ENCODE assay signal across 13 cellular contexts in the genomic region with DNA sequence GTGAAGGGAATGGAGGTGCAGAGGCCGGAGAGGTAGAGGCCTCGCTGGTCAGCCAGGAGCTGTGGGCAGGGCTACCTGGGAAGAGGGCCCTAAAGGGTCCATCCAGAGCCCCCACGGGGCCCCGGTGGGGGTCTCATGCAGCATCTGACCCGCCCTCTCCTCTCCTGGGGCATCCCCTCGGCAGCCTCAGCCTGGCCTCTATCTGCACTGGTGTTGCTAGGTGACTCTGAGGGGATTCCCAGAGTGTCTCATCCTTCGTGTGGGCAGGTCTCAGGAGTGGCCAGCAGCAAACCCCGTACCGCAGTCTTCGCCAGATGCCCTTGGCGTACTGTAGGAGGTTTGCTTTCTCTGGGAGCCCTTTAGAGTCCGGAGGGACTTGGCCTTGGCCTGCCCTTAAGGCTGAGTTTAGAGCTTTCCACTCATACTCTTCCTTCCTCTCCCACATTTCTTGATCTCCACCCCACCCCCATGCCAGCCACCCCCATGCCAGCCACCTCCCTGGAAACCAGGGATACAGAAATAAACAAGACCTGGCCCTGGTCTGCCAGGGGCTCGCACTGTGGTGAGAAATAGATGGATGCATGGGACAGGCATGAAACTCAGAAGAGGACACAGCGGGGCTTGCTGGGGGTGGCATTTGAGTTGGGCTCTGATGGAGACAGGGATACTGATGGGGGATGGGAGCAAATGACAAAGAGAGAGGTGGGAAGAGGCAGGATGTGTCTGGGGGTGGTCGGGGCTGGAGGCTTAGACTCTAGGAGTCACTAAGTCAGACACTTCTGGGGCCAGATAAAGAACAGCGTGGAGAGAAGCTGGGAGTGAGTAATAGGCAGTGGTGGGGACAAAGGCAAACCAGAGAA. TPM values are rescaled to one million over a fixed set of nuclear protein-coding genes. Genes with fewer than 3 reads are reported as not detected.
A peak's percentile ranks its signal among the peaks of the same experiment; 100 is the strongest.
DNase-seq lines count a peak whose midpoint lies in the region; ATAC-seq, FAIRE-seq and TF ChIP-seq lines count a peak whose summit lies in the region.
"Had no signal": no experiment of that assay in that cellular context is flagged by ENCODE, and none has a peak within 500 bp of the region (broad histone marks: within the 10 kb centered on the region; RNA-seq: fewer than 3 reads in every experiment).

No MANE protein-coding gene starts in this region.

- H3K9ac ChIP-seq in mammary epithelial cell (ENCODE audit: insufficient read depth, low read length) (no peak overlapping the region), keratinocyte (ENCODE audit: control insufficient read depth, extremely low read depth, insufficient read depth, low read length) (peak overlapping the region; percentile 22)

- H4K20me1 ChIP-seq in mammary epithelial cell (ENCODE audit: insufficient read depth, low read length) (no peaks in the 10 kb centered on the region), keratinocyte (ENCODE audit: control insufficient read depth, extremely low read depth, insufficient read depth, low read length) (no peaks in the 10 kb centered on the region)
- H4K20me1 ChIP-seq: BLaER1 had no signal

- H3K9me3 Mint-ChIP-seq in MCF 10A (ENCODE audit: unreplicated experiment) (no peaks in the 10 kb centered on the region), WTC11 (no peaks in the 10 kb centered on the region)

- CTCF ChIA-PET in mammary epithelial cell (lab: Charles Lee; ENCODE audit: low non-redundant PET) = interaction anchor here (0.5 kb wide), 1 partner anchor 11 kb away, joined by 10 read pairs; no protein-coding TSS in a partner anchor
- CTCF ChIA-PET in MCF 10A (lab: Yijun Ruan, JAX) = interaction anchor here (0.6 to 3.3 kb wide), 30 partner anchors 8 to 699 kb away, joined by 3 to 24 read pairs (median 6); a partner anchor contains a TSS
- CTCF ChIA-PET in WTC11 (lab: Charles Lee) = interaction anchor here (0.7 to 2.6 kb wide), 24 partner anchors 8 to 145 kb away, joined by 3 to 22 read pairs (median 6); a partner anchor contains a TSS

- H3K4me1 Mint-ChIP-seq in MCF 10A (ENCODE audit: insufficient read depth, unreplicated experiment) (peaks cover 5% of the 10 kb centered on the region), T-helper 17 cell (peaks cover 23% of the 10 kb centered on the region), WTC11 (peaks cover 8% of the 10 kb centered on the region)

- H3K27me3 Mint-ChIP-seq in MCF 10A (ENCODE audit: insufficient read depth, unreplicated experiment) = no peaks in the 10 kb centered on the region
- no peaks in the 10 kb centered on the region for H3K27me3 Mint-ChIP-seq in T-helper 17 cell
- no peaks in the 10 kb centered on the region for H3K27me3 Mint-ChIP-seq in WTC11 (ENCODE audit: low read depth)

- H3K9me3 ChIP-seq in mammary epithelial cell (replicated peaks; ENCODE audit: insufficient read depth, low read length) = no peaks in the 10 kb centered on the region
- H3K9me3 ChIP-seq in T-helper 17 cell (ENCODE audit: control insufficient read depth, low read length, poor library complexity, severe bottlenecking) = no peaks in the 10 kb centered on the region
- H3K9me3 ChIP-seq in keratinocyte (ENCODE audit: control insufficient read depth, low read depth, low read length) = no peaks in the 10 kb centered on the region
- H3K9me3 ChIP-seq in testis = no peaks in the 10 kb centered on the region
- H3K9me3 ChIP-seq: BLaER1, ovary had no signal

- in situ Hi-C loops in mammary epithelial cell (cut with MboI; ENCODE audit: low sequenced_read_pairs in 2 of 2) = no loop called here

- peaks cover 8% of the 10 kb centered on the region for H3K4me1 ChIP-seq in mammary epithelial cell (ENCODE audit: insufficient read depth, low read length)
- H3K4me1 ChIP-seq in keratinocyte (ENCODE audit: control insufficient read depth, extremely low read depth, insufficient read depth, low read length) = peaks cover 13% of the 10 kb centered on the region
- H3K4me1 ChIP-seq in testis = no peaks in the 10 kb centered on the region
- H3K4me1 ChIP-seq: BLaER1 had no signal

- H3K27me3 ChIP-seq in mammary epithelial cell (ENCODE audit: insufficient read depth, low read length) (no peaks in the 10 kb centered on the region), keratinocyte (ENCODE audit: control insufficient read depth, extremely low read depth, insufficient read depth, low read length) (no peaks in the 10 kb centered on the region), testis (no peaks in the 10 kb centered on the region)
- H3K27me3 ChIP-seq: BLaER1, ovary had no signal

- no peaks in the 10 kb centered on the region for H3K79me2 ChIP-seq in mammary epithelial cell (ENCODE audit: insufficient read depth, low read length)
- no peaks in the 10 kb centered on the region for H3K79me2 ChIP-seq in keratinocyte (ENCODE audit: control insufficient read depth, insufficient read depth, low read length)

- H3K36me3 ChIP-seq in mammary epithelial cell (ENCODE audit: insufficient read depth, low read length) = no peaks in the 10 kb centered on the region
- H3K36me3 ChIP-seq in keratinocyte (ENCODE audit: control insufficient read depth in 2 of 2, extremely low read depth in 1 of 2, insufficient read depth in 2 of 2, low read length in 2 of 2) = no peaks in the 10 kb centered on the region
- no peaks in the 10 kb centered on the region for H3K36me3 ChIP-seq in testis (ENCODE audit: low read depth, missing control alignments)
- H3K36me3 ChIP-seq: BLaER1, ovary had no signal

- H3K27ac Mint-ChIP-seq in MCF 10A (ENCODE audit: low read depth, unreplicated experiment) = no peak overlapping the region
- H3K27ac Mint-ChIP-seq in T-helper 17 cell = peak overlapping the region; percentile 89
- no peak overlapping the region for H3K27ac Mint-ChIP-seq in WTC11

- POLR2A ChIA-PET in MCF 10A (lab: Yijun Ruan, JAX) = interaction anchor here (0.8 to 1.6 kb wide), 2 partner anchors 8 to 43 kb away, joined by 3 to 8 read pairs; a partner anchor contains a TSS
- POLR2A ChIA-PET in WTC11 (lab: Charles Lee) = no interaction called here

- FAIRE-seq in keratinocyte (lab: Jason Lieb, UNC) = no peak

- H3K4me3 Mint-ChIP-seq in MCF 10A (ENCODE audit: unreplicated experiment) = no peak overlapping the region
- no peak overlapping the region for H3K4me3 Mint-ChIP-seq in T-helper 17 cell
- no peak overlapping the region for H3K4me3 Mint-ChIP-seq in WTC11

- TF ChIP-seq CTCF in mammary epithelial cell (conservative IDR thresholded peaks at IDR 0.05 in 1 of 2, IDR thresholded peaks at IDR 0.05 in 1 of 2; ENCODE audit: extremely low read depth in 1 of 2, insufficient read depth in 1 of 2, low read depth in 1 of 2, low read length in 2 of 2) (no peak), MCF 10A (IDR thresholded peaks at IDR 0.05; ENCODE audit: unreplicated experiment) (no peak), keratinocyte (optimal IDR thresholded peaks at IDR 0.05 in 1 of 3, IDR thresholded peaks at IDR 0.05 in 1 of 3, conservative IDR thresholded peaks at IDR 0.05 in 1 of 3; ENCODE audit: extremely low read depth in 1 of 3, insufficient read depth in 2 of 3, low read length in 3 of 3) (no peak), testis (IDR thresholded peaks at IDR 0.05) (no peak), WTC11 (IDR thresholded peaks at IDR 0.05) (no peak)

- no peak overlapping the region for H3K4me2 ChIP-seq in mammary epithelial cell (ENCODE audit: insufficient read depth, low read depth, low read length)
- peak overlapping the region; percentile 5 for H3K4me2 ChIP-seq in keratinocyte (ENCODE audit: control insufficient read depth, extremely low read depth, insufficient read depth, low read depth, low read length)
- H3K4me2 ChIP-seq: BLaER1 had no signal

- ATAC-seq in T-helper 17 cell (peak; percentile 83), left colon (no peak), WTC11 (no peak)

- dilution Hi-C loops in mammary epithelial cell (cut with HindIII; ENCODE audit: low sequenced_read_pairs) (no loop called here), keratinocyte (cut with MboI; ENCODE audit: extremely low pct_ligation_motif_present, low sequenced_read_pairs) (no loop called here)

- H2AFZ ChIP-seq in mammary epithelial cell (ENCODE audit: low read depth, low read length) = no peak overlapping the region
- no peak overlapping the region for H2AFZ ChIP-seq in keratinocyte (ENCODE audit: control insufficient read depth, low read length)

- H3K36me3 Mint-ChIP-seq in MCF 10A (ENCODE audit: insufficient read depth, unreplicated experiment) (no peaks in the 10 kb centered on the region), T-helper 17 cell (ENCODE audit: low read depth) (no peaks in the 10 kb centered on the region), WTC11 (no peaks in the 10 kb centered on the region)

- intact Hi-C loops in mammary epithelial cell (cut with micrococcal nuclease) (loop anchor here (10.0 kb wide), 2 partner anchors 53 to 147 kb away; no protein-coding TSS in a partner anchor), MCF 10A (cut with micrococcal nuclease) (no loop called here), testis (cut with DNase I; ENCODE audit: low total_unique reads) (no loop called here), left colon (cut with DNase I, micrococcal nuclease) (no loop called here)

- BruUV-seq in mammary epithelial cell (replicated peaks; lab: Mats Ljungman, UMichigan) = no TSS peak
- no TSS peak for BruUV-seq in MCF 10A (replicated peaks; lab: Mats Ljungman, UMichigan)

- no peak for TF ChIP-seq POLR2A in testis (IDR thresholded peaks at IDR 0.05)

- H3K9me1 ChIP-seq in keratinocyte (ENCODE audit: control insufficient read depth, extremely low read depth, insufficient read depth, low read length) = no peaks in the 10 kb centered on the region

- DNase-seq in mammary epithelial cell (peak; percentile 47), MCF 10A (ENCODE audit: unreplicated experiment) (no peak), T-helper 17 cell (no peak), keratinocyte (ENCODE audit: low read depth, low spot score) (no peak), testis (peak; percentile 27), left colon (no peak), WTC11 (ENCODE audit: low spot score) (no peak), RPMI8226 (no peak)
- DNase-seq: activated gamma-delta T cell treated with Interleukin-2 at 50 U/mL for 16 hours, NCI-H524 treated with DMSO at 0.1 percent for 48 hours, ovary had no signal

- H3K4me3 ChIP-seq in mammary epithelial cell (replicated peaks in 1 of 3; ENCODE audit: insufficient read depth in 1 of 3, low read depth in 2 of 3, low read length in 3 of 3) (no peak overlapping the region), keratinocyte (ENCODE audit: control insufficient read depth in 2 of 3, extremely low read depth in 1 of 3, insufficient read depth in 2 of 3, low read depth in 1 of 3, low read length in 3 of 3) (no peak overlapping the region), testis (no peak overlapping the region)
- H3K4me3 ChIP-seq: BLaER1, ovary had no signal

- H3K27ac ChIP-seq in mammary epithelial cell (ENCODE audit: insufficient read depth, low read depth, low read length) = no peak overlapping the region
- H3K27ac ChIP-seq in keratinocyte (ENCODE audit: control insufficient read depth, insufficient read depth, low read length) = no peak overlapping the region
- no peak overlapping the region for H3K27ac ChIP-seq in testis
- H3K27ac ChIP-seq: BLaER1, ovary had no signal

- WGBS in mammary epithelial cell (ENCODE audit: low coverage, missing lambda C conversion rate) = 69% methylated on average over 7 of the region's 16 CpGs
- 63 to 72% methylated on average over 11 to 16 of the region's 16 CpGs for WGBS in testis, 2 donors

RNA-seq across cellular contexts. Expression of a gene that starts 9.9 kb away (rescaled TPM):
- total RNA-seq in mammary epithelial cell (not detected), MCF 10A (2022) (0.15 and 0.16 TPM in 2 replicates), T-helper 17 cell (not detected), testis (1 to 10 TPM; 1.1 TPM), left colon (under 1 TPM in 1 of 2 donors, not detected in 1; 0.31 TPM), WTC11 (2021) (0.09 TPM in 1 of 3 replicates, not detected in the others)
- polyA plus RNA-seq in mammary epithelial cell (not detected), keratinocyte (0.02 to 0.04 TPM in 2 of 3 replicates, not detected in the other), testis (ENCODE audit: insufficient read depth, low read depth, low replicate concordance) (0.98 TPM)
- polyA minus RNA-seq in mammary epithelial cell (not detected), keratinocyte (not detected in 3 replicates)
- 0.07 TPM for polyA plus RNA-seq in keratinocyte (2011; ENCODE audit: low read depth)
- polyA plus RNA-seq in keratinocyte (2011; cell fraction: cytosol; rRNA removed) = 0.03 TPM in 1 of 2 replicates, not detected in the other
- 0.08 and 0.14 TPM in 2 replicates for polyA plus RNA-seq in keratinocyte (2011; cell fraction: nucleus; rRNA removed)
- polyA plus RNA-seq in keratinocyte (2012; ENCODE audit: low replicate concordance) = 0.27 TPM in 1 of 2 replicates, not detected in the other
- polyA minus RNA-seq in keratinocyte (2011; cell fraction: cytosol; rRNA and poly(A)+ RNA removed) = not detected
- 0.31 and 0.32 TPM in 2 replicates for polyA minus RNA-seq in keratinocyte (2011; cell fraction: nucleus; rRNA and poly(A)+ RNA removed)
- total RNA-seq: T-helper 1 cell treated with Interleukin-12 subunit alpha and Interleukin-12 subunit beta and Interleukin-4 antibody, amounts not matched to agents 30 ng/mL and 1 ng/mL, for 36 hours had no signal

RNA-seq across cellular contexts. Expression of a gene that starts 42.7 kb away (rescaled TPM):
- total RNA-seq in mammary epithelial cell = 10 to 100 TPM; 25.7 to 36.3 TPM
- polyA plus RNA-seq in mammary epithelial cell = 17.4 TPM
- polyA minus RNA-seq in mammary epithelial cell = 24.7 TPM
- 47.7 and 50.1 TPM in 2 replicates for total RNA-seq in MCF 10A (2022)
- 1 to 10 TPM; 7.8 to 7.9 TPM for total RNA-seq in T-helper 17 cell
- polyA plus RNA-seq in keratinocyte = 23.2 to 29.8 TPM (median 23.7 TPM) in 3 replicates
- polyA plus RNA-seq in keratinocyte (2011; ENCODE audit: low read depth) = 17.7 TPM
- polyA plus RNA-seq in keratinocyte (2011; cell fraction: cytosol; rRNA removed) = 15.2 and 25.5 TPM in 2 replicates
- polyA plus RNA-seq in keratinocyte (2011; cell fraction: nucleus; rRNA removed) = 57.1 and 69.8 TPM in 2 replicates
- 30.2 and 48.6 TPM in 2 replicates for polyA plus RNA-seq in keratinocyte (2012; ENCODE audit: low replicate concordance)
- 29.1 to 51.3 TPM (median 33.1 TPM) in 3 replicates for polyA minus RNA-seq in keratinocyte
- 58.1 TPM for polyA minus RNA-seq in keratinocyte (2011; cell fraction: cytosol; rRNA and poly(A)+ RNA removed)
- polyA minus RNA-seq in keratinocyte (2011; cell fraction: nucleus; rRNA and poly(A)+ RNA removed) = 67.7 and 69.3 TPM in 2 replicates
- total RNA-seq in testis = 1 to 10 TPM; 4.6 to 4.7 TPM
- 2.5 TPM for polyA plus RNA-seq in testis (ENCODE audit: insufficient read depth, low read depth, low replicate concordance)
- total RNA-seq in left colon = 10 to 100 TPM; 29.7 to 34.7 TPM
- total RNA-seq in WTC11 (2021) = 26.6 to 31.4 TPM (median 27.7 TPM) in 3 replicates

Comparison
In these comparisons a context has a peak if more than half of its experiments do, and no peak if none do; other contexts are left out.
1. DNase-seq: peak in mammary epithelial cell (single experiment) and testis (single experiment); none in MCF 10A (single experiment), T-helper 17 cell (0 of 3), keratinocyte (single experiment), left colon (0 of 2), WTC11 (single experiment) and RPMI8226 (single experiment).